1 cellular context compared by ENCODE assay signal in the genomic region with DNA sequence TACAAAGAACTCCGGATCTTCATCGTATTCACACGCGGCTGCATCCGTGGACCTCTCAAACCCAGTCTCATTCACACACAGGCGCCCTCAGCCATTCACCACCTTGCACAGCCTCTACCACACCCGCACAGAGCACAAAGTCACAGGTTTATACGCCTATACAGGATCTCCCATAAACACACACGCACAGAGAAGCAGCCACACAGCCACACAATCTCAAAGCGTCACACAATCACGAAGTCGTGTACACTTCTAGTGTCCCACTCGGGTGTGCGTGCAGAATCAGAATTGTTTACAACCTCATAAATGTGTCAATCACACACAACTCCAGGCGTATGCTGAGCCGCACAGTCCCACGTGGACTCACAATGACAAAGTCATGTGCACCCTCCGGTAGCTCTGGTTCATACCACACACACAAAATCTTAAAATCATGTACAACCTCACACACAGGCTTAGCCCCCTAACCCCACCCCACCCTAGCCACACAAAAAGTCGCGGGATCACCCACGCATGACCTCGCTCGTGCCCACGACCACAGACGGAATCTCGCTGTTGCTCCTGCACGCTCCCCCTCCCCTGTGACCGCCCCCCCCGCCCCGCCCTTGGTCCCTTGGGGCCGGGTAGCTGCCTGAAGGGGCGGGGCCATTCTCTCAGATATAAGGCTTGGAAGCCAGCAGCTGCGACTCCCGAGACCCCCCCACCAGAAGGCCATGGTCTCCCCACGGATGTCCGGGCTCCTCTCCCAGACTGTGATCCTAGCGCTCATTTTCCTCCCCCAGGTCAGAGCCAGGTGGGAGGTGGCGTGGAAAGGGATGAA.
TF ChIP-seq lines count a peak whose summit lies in the region.

Gene DLL3, plus strand, starts transcription at position 686 of the 820 bp plus-strand sequence. Its CDS starts 28 bp downstream, at position 714.

TF ChIP-seq in K562, 482 proteins besides CTCF, POLR2A, EP300 and RAD21 (continued from another document):
- TF ChIP-seq PBX2 (CRISPR knock-in tag; IDR thresholded peaks at IDR 0.05; ENCODE audit: low read depth) (no peak), PBX2 (tag; conservative IDR thresholded peaks at IDR 0.05; ENCODE audit: low read depth) (peak; percentile 54), PHTF2 (CRISPR knock-in tag; IDR thresholded peaks at IDR 0.05) (no peak), POLR2AphosphoS5 (IDR thresholded peaks at IDR 0.05; ENCODE audit: control insufficient read depth, insufficient read depth, low read depth, low read length) (no peak)
